Comparison of ENCODE assay signal across 20 cellular contexts in the genomic region with DNA sequence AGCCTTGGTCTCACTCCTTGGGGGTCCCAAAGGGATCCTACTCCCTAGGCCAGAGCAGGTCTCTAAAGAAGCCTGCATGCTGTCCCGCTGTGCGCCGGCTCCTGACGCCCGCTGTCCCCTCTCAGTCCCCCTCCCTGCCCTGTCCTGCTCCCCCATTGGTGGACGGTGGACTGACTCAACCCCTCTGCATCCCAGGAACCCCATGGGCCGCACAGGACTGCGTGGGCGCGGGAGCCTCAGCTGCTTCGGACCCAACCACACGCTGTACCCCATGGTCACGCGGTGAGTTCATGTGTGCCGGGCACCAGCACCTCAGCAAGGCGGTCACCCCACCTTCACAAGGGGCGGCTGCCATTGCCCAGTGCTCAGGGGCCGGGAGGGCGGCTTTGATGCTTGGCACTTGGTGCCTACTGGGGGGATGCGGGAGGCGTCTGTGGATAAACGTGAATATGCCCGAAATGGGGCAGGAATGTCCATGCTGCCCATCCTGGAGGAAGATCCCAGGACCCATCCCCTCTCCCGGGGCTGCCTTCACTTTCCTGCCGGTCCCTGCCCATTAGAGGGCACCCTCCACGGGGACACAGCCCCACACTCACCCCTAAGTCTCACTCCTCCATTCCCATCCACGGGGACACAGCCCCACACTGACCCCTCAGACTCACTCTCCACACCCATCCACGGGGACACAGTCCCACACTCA. TPM values are rescaled to one million over a fixed set of nuclear protein-coding genes. Genes with fewer than 3 reads are reported as not detected.
A peak's percentile ranks its signal among the peaks of the same experiment; 100 is the strongest.
DNase-seq lines count a peak whose midpoint lies in the region; ATAC-seq, FAIRE-seq and TF ChIP-seq lines count a peak whose summit lies in the region.
"Had no signal": no experiment of that assay in that cellular context is flagged by ENCODE, and none has a peak within 500 bp of the region (broad histone marks: within the 10 kb centered on the region; RNA-seq: fewer than 3 reads in every experiment).

No MANE protein-coding gene starts in this region.

- no peak for TF ChIP-seq CTCF in dorsolateral prefrontal cortex (IDR thresholded peaks at IDR 0.05 in 54 of 56, conservative IDR thresholded peaks at IDR 0.05 in 2 of 56; ENCODE audit: low read depth in 1 of 56, partially characterized antibody in 56 of 56)
- no peak for TF ChIP-seq CTCF in pancreas (IDR thresholded peaks at IDR 0.05)
- TF ChIP-seq CTCF in foreskin fibroblast (IDR thresholded peaks at IDR 0.05; ENCODE audit: low read depth, low read length), result no peak

- WGBS in pancreas, 2 donors, result 73 to 77% methylated on average over 28 of the region's 28 CpGs

- H3K27me3 ChIP-seq in dorsolateral prefrontal cortex, result no peaks in the 10 kb centered on the region
- no peaks in the 10 kb centered on the region for H3K27me3 ChIP-seq in pancreas
- H3K27me3 ChIP-seq: ascending aorta had no signal

- intact Hi-C loops in Right ventricle myocardium inferior (cut with DNase I) (loop anchor here (5.0 kb wide), 1 partner anchor 98 kb away; a partner anchor contains a TSS), left cardiac atrium (cut with DNase I) (loop anchor here in 1 of 2 donors (10.0 kb wide), 1 partner anchor 60 kb away; no protein-coding TSS in a partner anchor), dorsolateral prefrontal cortex (cut with DNase I) (no loop called here), pancreas (cut with DNase I) (no loop called here)

- no peaks in the 10 kb centered on the region for H3K9me3 ChIP-seq in pancreas
- H3K9me3 ChIP-seq: ascending aorta had no signal

- DNase-seq in Right ventricle myocardium inferior (ENCODE audit: missing footprints) (peak; percentile 17), left cardiac atrium (no peak), dorsolateral prefrontal cortex (peak in 6 of 10 donors; percentile 2 to 39 (median 22)), pancreas (peak in 5 of 6 donors; percentile 0 to 60 (median 10)), ureter (ENCODE audit: low spot score) (peak; percentile 36), foreskin fibroblast (no peak)
- DNase-seq: activated naive CD4-positive, alpha-beta T cell treated with Interleukin-2 at 50 U/mL for 16 hours; DMS79; effector CD8-positive, alpha-beta T cell; kidney glomerular epithelial cell; NCI-H1436 treated with DMSO at 0.1 percent for 48 hours; NCI-H524 treated with DMSO at 0.1 percent for 48 hours; stimulated activated CD4-positive, alpha-beta T cell treated with anti-CD3 and anti-CD28 coated beads, Interleukin-12 subunit alpha, Interleukin-12 subunit beta, amount 100 ng/mL, for 4 hours had no signal

- no peaks in the 10 kb centered on the region for H3K36me3 ChIP-seq in pancreas
- H3K36me3 ChIP-seq: ascending aorta, gastroesophageal sphincter had no signal

- no peak for FAIRE-seq in pancreas (lab: Jason Lieb, UNC)
- FAIRE-seq: GM12878, H1 had no signal

- H3K27ac ChIP-seq in dorsolateral prefrontal cortex (no peak overlapping the region), pancreas (no peak overlapping the region)
- H3K27ac ChIP-seq: ascending aorta, gastroesophageal sphincter had no signal

- no peak for ATAC-seq in Right ventricle myocardium inferior
- ATAC-seq in left cardiac atrium, result no peak
- ATAC-seq in pancreas, result no peak
- no peak for ATAC-seq in GM21723 (IDR thresholded peaks at IDR 0.05; ENCODE audit: unreplicated experiment)
- ATAC-seq: esophagus mucosa; gastroesophageal sphincter; GM12878; natural killer cell treated with Interleukin-12 subunit alpha and Interleukin-12 subunit beta and Interleukin-15 and Interleukin-18, amount 100 ng/mL, for 72 hours had no signal

- H3K4me3 ChIP-seq in dorsolateral prefrontal cortex, result no peak overlapping the region
- H3K4me3 ChIP-seq in pancreas, result no peak overlapping the region
- H3K4me3 ChIP-seq in foreskin fibroblast (ENCODE audit: low read depth in 1 of 2, low read length in 2 of 2), result no peak overlapping the region
- H3K4me3 ChIP-seq: ascending aorta, gastroesophageal sphincter, GM12878 had no signal

- no peaks in the 10 kb centered on the region for H3K4me1 ChIP-seq in pancreas
- H3K4me1 ChIP-seq: ascending aorta had no signal

RNA-seq across cellular contexts. Expression of a gene that starts 20.2 kb away (rescaled TPM):
- 3.3 TPM for total RNA-seq in Right ventricle myocardium inferior
- 1 to 10 TPM; 1.4 to 2.5 TPM for total RNA-seq in left cardiac atrium
- total RNA-seq in dorsolateral prefrontal cortex, result 1 to 10 TPM in 42 of 120 experiments, under 1 TPM in 78; 0.15 to 4.1 (median 0.88) TPM
- 1 to 10 TPM in 1 of 6 donors, under 1 TPM in 5; 0.35 to 1.7 (median 0.45) TPM for total RNA-seq in pancreas
- polyA plus RNA-seq in pancreas, result under 1 TPM; 0.46 to 0.66 TPM
- 3.8 TPM for total RNA-seq in ureter

Comparison
In these comparisons a context has a peak if more than half of its experiments do, and no peak if none do; other contexts are left out.
1. DNase-seq: peak in Right ventricle myocardium inferior (single experiment), dorsolateral prefrontal cortex (6 of 10), pancreas (5 of 6) and ureter (single experiment); none in left cardiac atrium (single experiment) and foreskin fibroblast (0 of 2).